ENCODE assay signal across 8 cellular contexts in genomic region chr1:38990401-38990745, GRCh38. TPM values are rescaled to one million over a fixed set of nuclear protein-coding genes. Genes with fewer than 3 reads are reported as not detected.
DNase-seq lines count a peak whose midpoint lies in the region; ATAC-seq lines count a peak whose summit lies in the region.

No MANE protein-coding gene starts in this region.

- WGBS in esophagus, 2 donors = 30 to 33% methylated on average over 5 of the region's 5 CpGs

- no peaks in the 10 kb centered on the region for H3K27me3 Mint-ChIP-seq in activated T-cell treated with anti-CD3 and anti-CD28 coated beads, Interleukin-2, amount 50 U/mL, for 72 hours (ENCODE audit: low read depth)

- H3K4me3 Mint-ChIP-seq in activated T-cell treated with anti-CD3 and anti-CD28 coated beads, Interleukin-2, amount 50 U/mL, for 72 hours = peak overlapping the region; percentile 85 to 87

- no peak for DNase-seq in activated T-cell treated with anti-CD3 and anti-CD28 coated beads, Interleukin-2, amount 50 U/mL, for 72 hours
- no peak for DNase-seq in activated T-cell treated with anti-CD3 and anti-CD28 coated beads, Interleukin-2, amount 50 U/mL, for 1 hour
- no peak for DNase-seq in SJSA1 (ENCODE audit: low read depth in 1 of 2, low spot score in 2 of 2)
- DNase-seq in pons (ENCODE audit: low spot score) = peak; percentile 61
- no peak for DNase-seq in activated effector memory CD4-positive, alpha-beta T cell treated with anti-CD3 and anti-CD28 coated beads, Interleukin-2, amount 50 U/mL, for 16 hours

- ATAC-seq in activated T-cell treated with anti-CD3 and anti-CD28 coated beads, Interleukin-2, amount 50 U/mL, for 72 hours (replicated peaks in 1 of 2) = peak in 1 of 2 donors; percentile 9
- ATAC-seq in GM21576 (IDR thresholded peaks at IDR 0.05; ENCODE audit: unreplicated experiment) = no peak
- ATAC-seq in GM18909 (IDR thresholded peaks at IDR 0.05; ENCODE audit: poor library complexity, unreplicated experiment) = no peak

- peaks cover 60% of the 10 kb centered on the region for H3K4me1 Mint-ChIP-seq in activated T-cell treated with anti-CD3 and anti-CD28 coated beads, Interleukin-2, amount 50 U/mL, for 72 hours (ENCODE audit: low read depth)

- H3K9me3 ChIP-seq in SJSA1 (replicated peaks) = peaks cover 4% of the 10 kb centered on the region
- H3K9me3 ChIP-seq in esophagus (ENCODE audit: control insufficient read depth in 2 of 2, insufficient read depth in 1 of 2, low read depth in 1 of 2, low read length in 1 of 2) = no peaks in the 10 kb centered on the region

- H3K36me3 Mint-ChIP-seq in activated T-cell treated with anti-CD3 and anti-CD28 coated beads, Interleukin-2, amount 50 U/mL, for 72 hours (ENCODE audit: insufficient read depth in 2 of 2) = peaks cover 8 to 19% of the 10 kb centered on the region in 2 donors

- H3K4me1 ChIP-seq in SJSA1 (replicated peaks) = peaks cover 21% of the 10 kb centered on the region
- no peaks in the 10 kb centered on the region for H3K4me1 ChIP-seq in esophagus (ENCODE audit: control insufficient read depth in 2 of 2, insufficient read depth in 2 of 2, low read length in 1 of 2)

- no peaks in the 10 kb centered on the region for H3K27me3 ChIP-seq in SJSA1 (replicated peaks)
- no peaks in the 10 kb centered on the region for H3K27me3 ChIP-seq in esophagus (ENCODE audit: control insufficient read depth in 1 of 2, insufficient read depth in 2 of 2, low read length in 2 of 2)

- H3K4me3 ChIP-seq in SJSA1 (peak overlapping the region; percentile 100), esophagus (ENCODE audit: low read depth in 1 of 2, low read length in 2 of 2) (peak overlapping the region; percentile 56 to 92)

- peaks cover 36% of the 10 kb centered on the region for H3K36me3 ChIP-seq in SJSA1
- H3K36me3 ChIP-seq in esophagus (ENCODE audit: control insufficient read depth in 2 of 2, insufficient read depth in 2 of 2, low read length in 1 of 2) = no peaks in the 10 kb centered on the region

- H3K27ac Mint-ChIP-seq in activated T-cell treated with anti-CD3 and anti-CD28 coated beads, Interleukin-2, amount 50 U/mL, for 72 hours = peak overlapping the region; percentile 86

- H3K9me3 Mint-ChIP-seq in activated T-cell treated with anti-CD3 and anti-CD28 coated beads, Interleukin-2, amount 50 U/mL, for 72 hours = no peaks in the 10 kb centered on the region

- H3K27ac ChIP-seq in SJSA1 (peak overlapping the region; percentile 98), esophagus (ENCODE audit: low read depth in 2 of 2, low read length in 1 of 2) (peak overlapping the region; percentile 88)

RNA-seq across cellular contexts. Expression of gene AKIRIN1, which starts 0.7 kb away (rescaled TPM):
- total RNA-seq in activated T-cell treated with anti-CD3 and anti-CD28 coated beads, Interleukin-2, amount 50 U/mL, for 72 hours = 10 to 100 TPM; 73.9 to 74.6 TPM
- 54.1 and 70.0 TPM in 2 replicates for total RNA-seq in SJSA1 (2014; rRNA removed; shearing (Covaris generic))
- polyA plus RNA-seq in esophagus = 10 to 100 TPM; 11.7 to 18.2 TPM

RNA-seq across cellular contexts. Expression of gene NDUFS5, which starts 35.8 kb away (rescaled TPM):
- total RNA-seq in activated T-cell treated with anti-CD3 and anti-CD28 coated beads, Interleukin-2, amount 50 U/mL, for 72 hours = 10 to 100 TPM; 88.7 to 89.1 TPM
- 540 and 1,133 TPM in 2 replicates for total RNA-seq in SJSA1 (2014; rRNA removed; shearing (Covaris generic))
- 100 to 1,000 TPM; 545 to 814 TPM for polyA plus RNA-seq in esophagus

RNA-seq across cellular contexts. Expression of gene RHBDL2, which starts 48.7 kb away (rescaled TPM):
- not detected for total RNA-seq in activated T-cell treated with anti-CD3 and anti-CD28 coated beads, Interleukin-2, amount 50 U/mL, for 72 hours
- total RNA-seq in SJSA1 (2014; rRNA removed; shearing (Covaris generic)) = 0.29 and 0.91 TPM in 2 replicates
- 10 to 100 TPM; 24.3 to 25.1 TPM for polyA plus RNA-seq in esophagus
